12 cellular contexts compared by ENCODE assay signal in genomic region chr1:54265126-54265525, GRCh38.
"Had no signal": no experiment of that assay in that cellular context is flagged by ENCODE, and none has a peak within 500 bp of the region (broad histone marks: within the 10 kb centered on the region; RNA-seq: fewer than 3 reads in every experiment).

No MANE protein-coding gene starts in this region.

- DNase-seq: activated CD4-positive, CD25-positive, alpha-beta regulatory T cell; brain microvascular endothelial cell; dorsolateral prefrontal cortex; mammary epithelial cell; pancreas; stimulated activated CD4-positive, alpha-beta T cell treated with anti-CD3 and anti-CD28 coated beads, Interleukin-4, amount 100 ng/mL, for 24 hours; stimulated activated naive CD8-positive, alpha-beta T cell treated with anti-CD3 and anti-CD28 coated beads, Interleukin-15, amount 100 ng/mL, for 72 hours; testis; upper lobe of right lung had no signal

- H3K36me3 Mint-ChIP-seq: activated naive CD4-positive, alpha-beta T cell treated with anti-CD3 and anti-CD28 coated beads, Interleukin-2, amount 50 U/mL, for 72 hours had no signal

- H3K4me1 ChIP-seq: pancreas had no signal

- H3K9ac ChIP-seq: neural progenitor cell had no signal

- H3K36me3 ChIP-seq: brain microvascular endothelial cell, esophagus muscularis mucosa, neural progenitor cell, pancreas, upper lobe of right lung had no signal

- ATAC-seq: activated naive CD4-positive, alpha-beta T cell treated with anti-CD3 and anti-CD28 coated beads, Interleukin-2, amount 50 U/mL, for 72 hours; pancreas; stimulated activated naive CD8-positive, alpha-beta T cell treated with anti-CD3 and anti-CD28 coated beads, Interleukin-15, amount 100 ng/mL, for 72 hours; upper lobe of right lung had no signal

- H3K27me3 ChIP-seq: brain microvascular endothelial cell, dorsolateral prefrontal cortex, esophagus muscularis mucosa, neural progenitor cell, pancreas, testis, upper lobe of right lung had no signal

- H3K9me3 Mint-ChIP-seq: activated naive CD4-positive, alpha-beta T cell treated with anti-CD3 and anti-CD28 coated beads, Interleukin-2, amount 50 U/mL, for 72 hours; neural progenitor cell; stimulated activated naive CD8-positive, alpha-beta T cell treated with anti-CD3 and anti-CD28 coated beads, Interleukin-15, amount 100 ng/mL, for 72 hours had no signal

- H3K4me3 ChIP-seq: dorsolateral prefrontal cortex, esophagus muscularis mucosa, neural progenitor cell, pancreas, testis, upper lobe of right lung had no signal

- H3K27ac ChIP-seq: brain microvascular endothelial cell, dorsolateral prefrontal cortex, esophagus muscularis mucosa, neural progenitor cell, pancreas, testis, upper lobe of right lung had no signal

- H3K4me3 Mint-ChIP-seq: neural progenitor cell; stimulated activated naive CD8-positive, alpha-beta T cell treated with anti-CD3 and anti-CD28 coated beads, Interleukin-15, amount 100 ng/mL, for 72 hours had no signal

- H3K27me3 Mint-ChIP-seq: stimulated activated naive CD8-positive, alpha-beta T cell treated with anti-CD3 and anti-CD28 coated beads, Interleukin-15, amount 100 ng/mL, for 72 hours had no signal

- H3K27ac Mint-ChIP-seq: neural progenitor cell had no signal

- H3K9me3 ChIP-seq: esophagus muscularis mucosa, pancreas, testis, upper lobe of right lung had no signal
